Comparison of ENCODE assay signal across 8 cellular contexts in the genomic region with DNA sequence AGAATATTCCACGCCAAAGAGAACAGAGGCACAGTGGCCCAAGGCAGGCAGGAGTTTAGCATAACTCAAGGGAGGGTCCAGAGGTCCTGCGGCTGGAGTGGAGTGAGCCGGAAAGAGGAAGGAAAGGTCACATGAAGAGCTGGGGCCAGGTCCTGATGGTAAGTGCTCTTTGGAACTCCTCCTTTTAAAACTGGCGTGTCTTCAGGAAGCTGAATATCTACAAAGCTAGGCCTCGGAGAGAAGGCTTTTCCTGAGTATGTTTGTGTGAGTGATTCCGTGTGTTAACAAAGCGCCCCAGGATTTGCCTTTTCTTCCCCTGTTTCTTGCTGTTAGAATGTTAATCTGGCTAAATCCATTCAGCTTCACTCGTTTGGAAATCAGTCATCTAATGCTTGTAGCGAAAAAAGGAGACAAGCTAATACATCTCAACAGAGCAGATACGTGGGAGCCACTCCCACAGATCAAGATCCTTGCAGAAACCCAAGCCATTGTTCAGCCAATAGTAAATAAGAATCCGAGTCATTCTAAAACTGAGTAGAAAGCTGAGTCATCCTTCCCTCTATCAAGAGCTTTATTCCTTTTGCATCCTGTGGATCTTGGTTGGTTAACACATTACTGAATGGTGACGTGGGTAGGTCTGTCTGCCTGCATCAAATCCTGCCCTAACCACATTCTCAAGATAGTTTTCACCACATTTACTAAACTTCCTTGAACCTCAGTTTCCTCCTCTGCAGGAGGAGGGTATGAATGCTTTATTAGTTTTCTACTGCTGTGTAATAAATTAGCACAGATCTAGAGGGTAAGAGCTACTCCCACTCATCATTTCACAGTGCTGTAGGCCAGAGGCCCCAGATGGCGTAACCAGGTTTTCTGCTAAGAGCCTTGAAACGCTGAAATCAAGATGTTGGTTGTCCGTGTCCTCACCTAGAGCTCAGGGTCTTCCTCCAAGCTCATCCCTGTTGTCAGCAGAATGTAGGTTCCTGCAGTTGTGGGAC. TPM values are rescaled to one million over a fixed set of nuclear protein-coding genes. Genes with fewer than 3 reads are reported as not detected.
A peak's percentile ranks its signal among the peaks of the same experiment; 100 is the strongest.
DNase-seq lines count a peak whose midpoint lies in the region; ATAC-seq and TF ChIP-seq lines count a peak whose summit lies in the region.

No MANE protein-coding gene starts in this region.

- 65 to 72% methylated on average over 15 of the region's 15 CpGs for WGBS in sigmoid colon, 2 donors

- intact Hi-C loops in OCI-LY7 (cut with micrococcal nuclease; ENCODE audit: unreplicated experiment) (loop anchor here (5.0 kb wide), 1 partner anchor 1839 kb away; no protein-coding TSS in a partner anchor), sigmoid colon (cut with DNase I) (no loop called here)

- peak overlapping the region in 10 of 11 experiments; percentile 36 to 73 (median 56); a peak in 17 of 22 replicates for H3K9ac ChIP-seq in BLaER1 treated with 17β-estradiol and CSF1 and Interleukin-3, amounts not matched to agents 10 nM and 100 nM

- ATAC-seq in GM19023 (IDR thresholded peaks at IDR 0.05; ENCODE audit: unreplicated experiment) (peak; percentile 64), HG03097 (IDR thresholded peaks at IDR 0.05; ENCODE audit: low FRiP score, unreplicated experiment) (peak; percentile 84)
- ATAC-seq in activated naive CD8-positive, alpha-beta T cell treated with anti-CD3 and anti-CD28 coated beads, Interleukin-2, amount 10 ng/mL, durations not matched to agents 7 days and 5 days (ENCODE audit: low read depth) = peak; percentile 92

- H3K9me3 ChIP-seq in BLaER1 treated with 17β-estradiol and CSF1 and Interleukin-3, amounts not matched to agents 10 nM and 100 nM (replicated peaks in 1 of 11) = no peaks in the 10 kb centered on the region
- H3K9me3 ChIP-seq in OCI-LY7 (ENCODE audit: low read length) = no peaks in the 10 kb centered on the region
- H3K9me3 ChIP-seq in sigmoid colon = no peaks in the 10 kb centered on the region

- H3K27ac ChIP-seq in BLaER1 treated with 17β-estradiol and CSF1 and Interleukin-3, amounts not matched to agents 10 nM and 100 nM = peak overlapping the region; percentile 64 to 88 (median 75); a peak in 21 of 22 replicates
- no peak overlapping the region for H3K27ac ChIP-seq in OCI-LY7 (ENCODE audit: low read depth, low read length, poor library complexity, severe bottlenecking)
- H3K27ac ChIP-seq in sigmoid colon = no peak overlapping the region

- no peak for TF ChIP-seq POLR2A in sigmoid colon (IDR thresholded peaks at IDR 0.05)

- no peaks in the 10 kb centered on the region for H3K79me2 ChIP-seq in OCI-LY7 (ENCODE audit: insufficient read depth, low read depth, low read length)

- CTCF ChIA-PET in OCI-LY7 (lab: Charles Lee; ENCODE audit: unreplicated experiment) = no interaction called here

- peak overlapping the region; percentile 61 for H3K4me3 Mint-ChIP-seq in activated naive CD8-positive, alpha-beta T cell treated with anti-CD3 and anti-CD28 coated beads, Interleukin-2, amount 10 ng/mL, durations not matched to agents 7 days and 5 days

- H3K27me3 Mint-ChIP-seq in activated naive CD8-positive, alpha-beta T cell treated with anti-CD3 and anti-CD28 coated beads, Interleukin-2, amount 10 ng/mL, durations not matched to agents 7 days and 5 days = no peaks in the 10 kb centered on the region

- no peaks in the 10 kb centered on the region for H3K9me3 Mint-ChIP-seq in activated naive CD8-positive, alpha-beta T cell treated with anti-CD3 and anti-CD28 coated beads, Interleukin-2, amount 10 ng/mL, durations not matched to agents 7 days and 5 days

- H3K36me3 ChIP-seq in BLaER1 treated with 17β-estradiol and CSF1 and Interleukin-3, amounts not matched to agents 10 nM and 100 nM = no peaks in the 10 kb centered on the region
- no peaks in the 10 kb centered on the region for H3K36me3 ChIP-seq in OCI-LY7 (ENCODE audit: insufficient read depth, low read length)
- H3K36me3 ChIP-seq in sigmoid colon = no peaks in the 10 kb centered on the region

- no peak for TF ChIP-seq EP300 in sigmoid colon (IDR thresholded peaks at IDR 0.05)

- H4K20me1 ChIP-seq in BLaER1 treated with 17β-estradiol and CSF1 and Interleukin-3, amounts not matched to agents 10 nM and 100 nM = no peaks in the 10 kb centered on the region
- H4K20me1 ChIP-seq in OCI-LY7 (ENCODE audit: insufficient read depth, low read length) = no peaks in the 10 kb centered on the region

- H3K9me2 ChIP-seq in OCI-LY7 (ENCODE audit: insufficient read depth, low read length) = no peaks in the 10 kb centered on the region

- H3K4me1 ChIP-seq in BLaER1 treated with 17β-estradiol and CSF1 and Interleukin-3, amounts not matched to agents 10 nM and 100 nM = peaks cover 9 to 67% (median 26%) of the 10 kb centered on the region in 10 experiments; a peak in 18 of 20 replicates
- H3K4me1 ChIP-seq in OCI-LY7 (ENCODE audit: insufficient read depth, low read length, poor library complexity, severe bottlenecking) (no peaks in the 10 kb centered on the region), sigmoid colon (no peaks in the 10 kb centered on the region)

- H3K4me3 ChIP-seq in BLaER1 treated with 17β-estradiol and CSF1 and Interleukin-3, amounts not matched to agents 10 nM and 100 nM = no peak overlapping the region
- H3K4me3 ChIP-seq in OCI-LY7 (ENCODE audit: low read depth, low read length, poor library complexity, severe bottlenecking) (no peak overlapping the region), sigmoid colon (no peak overlapping the region)

- 0 out of 2 replicates have a peak overlapping the region, but pooled peaks have one; percentile 10 for H2AFZ ChIP-seq in OCI-LY7 (ENCODE audit: low read length)

- H3K4me1 Mint-ChIP-seq in activated naive CD8-positive, alpha-beta T cell treated with anti-CD3 and anti-CD28 coated beads, Interleukin-2, amount 10 ng/mL, durations not matched to agents 7 days and 5 days = peaks cover 29% of the 10 kb centered on the region

- no peaks in the 10 kb centered on the region for H3K36me3 Mint-ChIP-seq in activated naive CD8-positive, alpha-beta T cell treated with anti-CD3 and anti-CD28 coated beads, Interleukin-2, amount 10 ng/mL, durations not matched to agents 7 days and 5 days

- H3K27ac Mint-ChIP-seq in activated naive CD8-positive, alpha-beta T cell treated with anti-CD3 and anti-CD28 coated beads, Interleukin-2, amount 10 ng/mL, durations not matched to agents 7 days and 5 days = peak overlapping the region; percentile 77

- H3K27me3 ChIP-seq in BLaER1 treated with 17β-estradiol and CSF1 and Interleukin-3, amounts not matched to agents 10 nM and 100 nM = no peaks in the 10 kb centered on the region
- no peaks in the 10 kb centered on the region for H3K27me3 ChIP-seq in sigmoid colon

- peak overlapping the region; percentile 27 to 85 (median 55); a peak in 20 of 22 replicates for H3K4me2 ChIP-seq in BLaER1 treated with 17β-estradiol and CSF1 and Interleukin-3, amounts not matched to agents 10 nM and 100 nM
- no peak overlapping the region for H3K4me2 ChIP-seq in OCI-LY7 (ENCODE audit: low read length)

- no peak for TF ChIP-seq CTCF in OCI-LY7 (conservative IDR thresholded peaks at IDR 0.05; ENCODE audit: low read length)
- no peak for TF ChIP-seq CTCF in sigmoid colon (IDR thresholded peaks at IDR 0.05)

- DNase-seq in OCI-LY7 (ENCODE audit: low spot score) = no peak
- DNase-seq in activated naive CD8-positive, alpha-beta T cell treated with anti-CD3 and anti-CD28 coated beads, Interleukin-2, amount 10 ng/mL, durations not matched to agents 7 days and 5 days = peak; percentile 33
- peak; percentile 100 for DNase-seq in iris pigment epithelial cell (ENCODE audit: low read depth)
- peak; percentile 17 for DNase-seq in stimulated activated CD8-positive, alpha-beta memory T cell treated with anti-CD3 and anti-CD28 coated beads, Interleukin-12 subunit alpha, Interleukin-12 subunit beta, amount 100 ng/mL, for 24 hours (ENCODE audit: extremely low read depth)
- DNase-seq in sigmoid colon = no peak

- no TSS peak for BruUV-seq in OCI-LY7 (replicated peaks; lab: Mats Ljungman, UMichigan)

- POLR2A ChIA-PET in OCI-LY7 (lab: Charles Lee) = interaction anchor here (0.7 to 1.7 kb wide), 7 partner anchors 9 to 92 kb away, joined by 3 to 10 read pairs (median 3); no protein-coding TSS in a partner anchor
- POLR2A ChIA-PET in activated naive CD8-positive, alpha-beta T cell treated with anti-CD3 and anti-CD28 coated beads, Interleukin-2, amount 10 ng/mL, durations not matched to agents 7 days and 5 days (lab: Charles Lee) = interaction anchor here (0.9 to 1.0 kb wide), 2 partner anchors 16 to 45 kb away, joined by 3 to 5 read pairs; no protein-coding TSS in a partner anchor

RNA-seq across cellular contexts. Expression of gene RBM47, which starts 43.2 kb away (rescaled TPM):
- 4.6 and 5.3 TPM in 2 replicates for total RNA-seq in OCI-LY7 (2014; rRNA removed; shearing (Covaris generic))
- total RNA-seq in OCI-LY7 (2022) (12.0 and 14.2 TPM in 2 replicates), sigmoid colon (10 to 100 TPM in 3 of 4 donors, 1 to 10 TPM in 1; 7.2 to 21.2 (median 15.3) TPM)
- total RNA-seq in activated naive CD8-positive, alpha-beta T cell treated with anti-CD3 and anti-CD28 coated beads, Interleukin-2, amount 10 ng/mL, durations not matched to agents 7 days and 5 days = 1 to 10 TPM; 2.7 to 3.1 TPM
- polyA plus RNA-seq in sigmoid colon = 100 to 1,000 TPM in 1 of 3 donors, 10 to 100 TPM in 2; 69.7 to 148 (median 92.5) TPM

Comparison
In these comparisons a context has a peak if more than half of its experiments do, and no peak if none do; other contexts are left out.
1. H3K27ac ChIP-seq: peak in BLaER1 treated with 17β-estradiol and CSF1 and Interleukin-3, amounts not matched to agents 10 nM and 100 nM (11 of 11); none in OCI-LY7 (single experiment) and sigmoid colon (0 of 4).
2. DNase-seq: peak in activated naive CD8-positive, alpha-beta T cell treated with anti-CD3 and anti-CD28 coated beads, Interleukin-2, amount 10 ng/mL, durations not matched to agents 7 days and 5 days (single experiment), iris pigment epithelial cell (single experiment) and stimulated activated CD8-positive, alpha-beta memory T cell treated with anti-CD3 and anti-CD28 coated beads, Interleukin-12 subunit alpha, Interleukin-12 subunit beta, amount 100 ng/mL, for 24 hours (single experiment); none in OCI-LY7 (single experiment) and sigmoid colon (single experiment).
3. Peak in every context shown above with its lines, with median percentiles within 50 percentile points of each other: ATAC-seq.